In the genomic region with DNA sequence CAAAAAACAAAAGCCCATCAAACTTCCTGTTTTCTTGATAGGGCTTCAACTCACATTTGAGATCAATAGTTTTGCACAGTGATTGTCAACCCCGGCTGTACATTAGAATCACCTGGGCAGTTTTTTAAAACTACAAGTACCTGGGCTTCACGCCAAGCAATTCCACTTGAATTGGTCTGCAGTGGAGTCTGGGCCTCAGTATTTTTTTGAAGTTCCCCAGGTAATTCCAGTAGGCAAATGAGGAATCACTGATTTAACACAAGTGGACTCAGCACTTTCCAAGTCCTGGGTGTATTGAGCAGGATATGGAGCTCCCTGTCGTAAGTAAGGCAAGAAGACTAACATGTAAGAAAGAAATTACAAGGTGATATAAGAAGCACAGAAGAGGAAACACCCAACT, we compare ENCODE assay signal across 17 cellular contexts.
"Had no signal": no experiment of that assay in that cellular context is flagged by ENCODE, and none has a peak within 500 bp of the region (broad histone marks: within the 10 kb centered on the region; RNA-seq: fewer than 3 reads in every experiment).

No MANE protein-coding gene starts in this region.

- H3K4me3 ChIP-seq: colonic mucosa, mucosa of descending colon, spleen, stomach, thoracic aorta had no signal

- H3K27ac ChIP-seq: colonic mucosa, stomach, thoracic aorta had no signal

- ATAC-seq: left colon, mucosa of descending colon, natural killer cell, sciatic nerve had no signal

- H3K27me3 Mint-ChIP-seq: stimulated activated naive B cell treated with anti-CD40 and anti-IgM and Interleukin-4, amounts not matched to agents 10 μg/mL and 1 μg/mL and 100 μg/mL, for 72 hours had no signal

- H3K27ac Mint-ChIP-seq: natural killer cell had no signal

- H3K27me3 ChIP-seq: colonic mucosa, spleen, stomach had no signal

- H3K36me3 ChIP-seq: colonic mucosa, spleen, stomach, thoracic aorta had no signal

- H3K4me3 Mint-ChIP-seq: natural killer cell; neural crest cell; stimulated activated naive B cell treated with anti-CD40 and anti-IgM and Interleukin-4, amounts not matched to agents 10 μg/mL and 1 μg/mL and 100 μg/mL, for 72 hours had no signal

- H3K4me1 Mint-ChIP-seq: neural crest cell had no signal

- H3K4me1 ChIP-seq: colonic mucosa had no signal

- H3K9me3 ChIP-seq: colonic mucosa, mucosa of descending colon, spleen, stomach, thoracic aorta had no signal

- H3K9me3 Mint-ChIP-seq: natural killer cell, neural crest cell had no signal

- H3K36me3 Mint-ChIP-seq: natural killer cell; stimulated activated naive B cell treated with anti-CD40 and anti-IgM and Interleukin-4, amounts not matched to agents 10 μg/mL and 1 μg/mL and 100 μg/mL, for 72 hours had no signal

- DNase-seq: colonic mucosa; effector CD4-positive, alpha-beta T cell; foreskin melanocyte; left colon; mammary epithelial cell; mucosa of descending colon; natural killer cell; spleen; stimulated activated CD4-positive, alpha-beta T cell treated with anti-CD3 and anti-CD28 coated beads, Interleukin-15, amount 100 ng/mL, for 24 hours; stimulated activated CD4-positive, alpha-beta T cell treated with anti-CD3 and anti-CD28 coated beads, Interleukin-1b, Interleukin-23, amount 100 ng/mL, for 48 hours; stimulated activated CD4-positive, alpha-beta T cell treated with anti-CD3 and anti-CD28 coated beads, Interleukin-4, amount 100 ng/mL, for 24 hours; stimulated activated naive B cell treated with anti-CD40 and anti-IgM and Interleukin-4, amounts not matched to agents 10 μg/mL and 1 μg/mL and 100 μg/mL, for 72 hours; stomach; trophoblast cell had no signal
